In genomic region chr2:27069961-27070618, GRCh38 we compare ENCODE assay signal across 1 cellular context.
TF ChIP-seq lines count a peak whose summit lies in the region.

No MANE protein-coding gene starts in this region.

TF ChIP-seq in IMR-90, 13 proteins besides CTCF, POLR2A, EP300 and RAD21 (continued from another document):
- TF ChIP-seq FOS (IDR thresholded peaks at IDR 0.05; ENCODE audit: low read depth, low read length): no peak
- TF ChIP-seq RCOR1 (IDR thresholded peaks at IDR 0.05; ENCODE audit: insufficient replicate concordance, low read length): no peak
- no peak for TF ChIP-seq BHLHE40 (IDR thresholded peaks at IDR 0.05; ENCODE audit: low read depth, low read length)
